In genomic region chr2:73020657-73021370, GRCh38 we compare ENCODE assay signal across 12 cellular contexts. TPM values are rescaled to one million over a fixed set of nuclear protein-coding genes. Genes with fewer than 3 reads are reported as not detected.
DNase-seq lines count a peak whose midpoint lies in the region; ATAC-seq, FAIRE-seq and TF ChIP-seq lines count a peak whose summit lies in the region.
"Had no signal": no experiment of that assay in that cellular context is flagged by ENCODE, and none has a peak within 500 bp of the region (broad histone marks: within the 10 kb centered on the region; RNA-seq: fewer than 3 reads in every experiment).

No MANE protein-coding gene starts in this region.

- H3K27ac ChIP-seq in ACC112 (ENCODE audit: low read depth, low read length) (peak overlapping the region; percentile 53; the same call in 1 of the 2 replicates), liver (ENCODE audit: low read depth in 1 of 2, low read length in 2 of 2) (peak overlapping the region; percentile 85 to 89)
- no peak overlapping the region for H3K27ac ChIP-seq in effector memory CD4-positive, alpha-beta T cell (ENCODE audit: insufficient read depth, low read length, poor library complexity, severe bottlenecking)
- H3K27ac ChIP-seq: BLaER1 had no signal

- no peak for ATAC-seq in HG03565 (IDR thresholded peaks at IDR 0.05; ENCODE audit: unreplicated experiment)
- ATAC-seq: T-cell had no signal

- WGBS in liver: 76% methylated on average over 12 of the region's 12 CpGs

- TF ChIP-seq CTCF in bronchial epithelial cell (IDR thresholded peaks at IDR 0.05; ENCODE audit: insufficient read depth, low read length, severe bottlenecking) (no peak), liver (IDR thresholded peaks at IDR 0.05; ENCODE audit: low read depth, low read length, missing input control) (no peak)

- H3K4me1 ChIP-seq in ACC112 (ENCODE audit: control insufficient read depth, insufficient read depth, low read length, unreplicated experiment) (peaks cover 32% of the 10 kb centered on the region), liver (ENCODE audit: control insufficient read depth in 4 of 4, insufficient read depth in 4 of 4, low read length in 3 of 4) (peaks cover 8 to 29% (median 19%) of the 10 kb centered on the region in 4 donors)
- no peaks in the 10 kb centered on the region for H3K4me1 ChIP-seq in effector memory CD4-positive, alpha-beta T cell (ENCODE audit: control insufficient read depth, insufficient read depth, low read length, poor library complexity, severe bottlenecking)

- no peaks in the 10 kb centered on the region for H3K79me2 ChIP-seq in ACC112 (ENCODE audit: control insufficient read depth, insufficient read depth, low read length, unreplicated experiment)

- no peak overlapping the region for H2AFZ ChIP-seq in ACC112 (ENCODE audit: low read length, unreplicated experiment)

- peaks cover 7% of the 10 kb centered on the region; the same call in 1 of the 2 replicates for H3K36me3 ChIP-seq in ACC112 (ENCODE audit: insufficient read depth, low read length)
- peaks cover 1% of the 10 kb centered on the region for H3K36me3 ChIP-seq in bronchial epithelial cell (ENCODE audit: control insufficient read depth, insufficient read depth, low read length)
- peaks cover 0 to 8% (median 2%) of the 10 kb centered on the region in 4 donors for H3K36me3 ChIP-seq in liver (ENCODE audit: control insufficient read depth in 4 of 4, insufficient read depth in 3 of 4, low read depth in 1 of 4, low read length in 3 of 4)
- H3K36me3 ChIP-seq in effector memory CD4-positive, alpha-beta T cell (ENCODE audit: control insufficient read depth, insufficient read depth, low read length): no peaks in the 10 kb centered on the region

- DNase-seq in HK-2 (ENCODE audit: unreplicated experiment) (peak; percentile 18), bronchial epithelial cell (ENCODE audit: low read depth) (peak; percentile 19), GF-D8 (lab: John Stamatoyannopoulos, UW) (no peak), DMS153 treated with DMSO at 0.1 percent for 48 hours (lab: John Stamatoyannopoulos, UW; ENCODE audit: unreplicated experiment) (no peak)
- no peak for DNase-seq in effector memory CD4-positive, alpha-beta T cell
- DNase-seq: NCI-H748 treated with DMSO at 0.1 percent for 48 hours, T-cell had no signal

- no peaks in the 10 kb centered on the region for H3K9me3 ChIP-seq in liver (ENCODE audit: control insufficient read depth in 4 of 4, low read length in 3 of 4)
- no peaks in the 10 kb centered on the region for H3K9me3 ChIP-seq in effector memory CD4-positive, alpha-beta T cell (ENCODE audit: control insufficient read depth, low read length)
- H3K9me3 ChIP-seq: BLaER1 had no signal

- no peaks in the 10 kb centered on the region for H3K27me3 ChIP-seq in ACC112 (ENCODE audit: insufficient read depth, low read length)
- H3K27me3 ChIP-seq in bronchial epithelial cell (ENCODE audit: control insufficient read depth, insufficient read depth, low read length): no peaks in the 10 kb centered on the region
- H3K27me3 ChIP-seq in liver (ENCODE audit: control insufficient read depth in 4 of 4, insufficient read depth in 4 of 4, low read length in 3 of 4): no peaks in the 10 kb centered on the region
- no peaks in the 10 kb centered on the region for H3K27me3 ChIP-seq in effector memory CD4-positive, alpha-beta T cell (replicated peaks; ENCODE audit: control insufficient read depth, insufficient read depth, low read length, poor library complexity, severe bottlenecking)
- H3K27me3 ChIP-seq: BLaER1 had no signal

- H3K9ac ChIP-seq in liver (ENCODE audit: low read depth in 1 of 2, low read length in 2 of 2): no peak overlapping the region
- H3K9ac ChIP-seq: BLaER1 had no signal

- H3K4me3 ChIP-seq in ACC112 (ENCODE audit: low read depth, low read length): no peak overlapping the region
- no peak overlapping the region for H3K4me3 ChIP-seq in bronchial epithelial cell (ENCODE audit: low read depth, low read length)
- no peak overlapping the region for H3K4me3 ChIP-seq in liver (ENCODE audit: low read depth in 1 of 3, low read length in 3 of 3)
- no peak overlapping the region for H3K4me3 ChIP-seq in effector memory CD4-positive, alpha-beta T cell (ENCODE audit: insufficient read depth, low read depth, low read length, poor library complexity, severe bottlenecking)
- H3K4me3 ChIP-seq: BLaER1 had no signal

- TF ChIP-seq RAD21 in liver (IDR thresholded peaks at IDR 0.05): no peak

- FAIRE-seq in bronchial epithelial cell (lab: Jason Lieb, UNC): no peak
- FAIRE-seq: colon had no signal

TF ChIP-seq in liver, 16 proteins besides CTCF, POLR2A, EP300 and RAD21:
- TF ChIP-seq, protein P1, sequence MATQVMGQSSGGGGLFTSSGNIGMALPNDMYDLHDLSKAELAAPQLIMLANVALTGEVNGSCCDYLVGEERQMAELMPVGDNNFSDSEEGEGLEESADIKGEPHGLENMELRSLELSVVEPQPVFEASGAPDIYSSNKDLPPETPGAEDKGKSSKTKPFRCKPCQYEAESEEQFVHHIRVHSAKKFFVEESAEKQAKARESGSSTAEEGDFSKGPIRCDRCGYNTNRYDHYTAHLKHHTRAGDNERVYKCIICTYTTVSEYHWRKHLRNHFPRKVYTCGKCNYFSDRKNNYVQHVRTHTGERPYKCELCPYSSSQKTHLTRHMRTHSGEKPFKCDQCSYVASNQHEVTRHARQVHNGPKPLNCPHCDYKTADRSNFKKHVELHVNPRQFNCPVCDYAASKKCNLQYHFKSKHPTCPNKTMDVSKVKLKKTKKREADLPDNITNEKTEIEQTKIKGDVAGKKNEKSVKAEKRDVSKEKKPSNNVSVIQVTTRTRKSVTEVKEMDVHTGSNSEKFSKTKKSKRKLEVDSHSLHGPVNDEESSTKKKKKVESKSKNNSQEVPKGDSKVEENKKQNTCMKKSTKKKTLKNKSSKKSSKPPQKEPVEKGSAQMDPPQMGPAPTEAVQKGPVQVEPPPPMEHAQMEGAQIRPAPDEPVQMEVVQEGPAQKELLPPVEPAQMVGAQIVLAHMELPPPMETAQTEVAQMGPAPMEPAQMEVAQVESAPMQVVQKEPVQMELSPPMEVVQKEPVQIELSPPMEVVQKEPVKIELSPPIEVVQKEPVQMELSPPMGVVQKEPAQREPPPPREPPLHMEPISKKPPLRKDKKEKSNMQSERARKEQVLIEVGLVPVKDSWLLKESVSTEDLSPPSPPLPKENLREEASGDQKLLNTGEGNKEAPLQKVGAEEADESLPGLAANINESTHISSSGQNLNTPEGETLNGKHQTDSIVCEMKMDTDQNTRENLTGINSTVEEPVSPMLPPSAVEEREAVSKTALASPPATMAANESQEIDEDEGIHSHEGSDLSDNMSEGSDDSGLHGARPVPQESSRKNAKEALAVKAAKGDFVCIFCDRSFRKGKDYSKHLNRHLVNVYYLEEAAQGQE (IDR thresholded peaks at IDR 0.05): peak; percentile 56
- TF ChIP-seq JUND (IDR thresholded peaks at IDR 0.05) (no peak), ZBTB33 (IDR thresholded peaks at IDR 0.05) (no peak), RXRA (IDR thresholded peaks at IDR 0.05) (peak in 1 of 2 donors; percentile 61), HNF4A (conservative IDR thresholded peaks at IDR 0.05) (peak in 1 of 2 donors; percentile 58)

RNA-seq across cellular contexts. Expression of gene SFXN5, which starts 50.7 kb away (rescaled TPM):
- 5.3 and 8.2 TPM in 2 replicates for total RNA-seq in bronchial epithelial cell
- 10 to 100 TPM; 23.3 to 58.2 TPM for total RNA-seq in liver
- 10 to 100 TPM; 23.9 to 35.1 TPM for polyA plus RNA-seq in liver

Comparison
In these comparisons a context has a peak if more than half of its experiments do, and no peak if none do; other contexts are left out.
1. DNase-seq: peak in HK-2 (single experiment) and bronchial epithelial cell (single experiment); none in effector memory CD4-positive, alpha-beta T cell (0 of 3), GF-D8 (single experiment) and DMS153 treated with DMSO at 0.1 percent for 48 hours (single experiment).